Comparison of ENCODE assay signal across 22 cellular contexts in the genomic region with DNA sequence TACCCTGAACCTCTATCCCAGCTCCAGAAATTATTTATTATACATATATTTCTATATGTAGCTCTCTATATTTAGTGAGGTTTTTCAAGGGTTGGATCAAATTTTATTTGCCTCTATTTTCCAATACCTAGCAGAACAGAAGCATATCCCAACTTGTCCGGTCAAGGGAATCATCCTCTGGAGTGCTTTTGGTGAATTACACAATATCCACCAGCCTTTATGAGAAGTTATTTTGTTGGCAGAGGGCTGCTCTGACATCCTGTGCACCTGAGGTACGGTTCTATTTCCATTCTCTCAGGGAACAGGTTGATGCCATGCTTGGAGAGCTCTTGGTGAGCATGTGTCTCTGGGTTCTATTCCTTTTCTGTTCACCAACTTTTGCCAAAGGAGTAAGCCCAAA.
"Had no signal": no experiment of that assay in that cellular context is flagged by ENCODE, and none has a peak within 500 bp of the region (broad histone marks: within the 10 kb centered on the region; RNA-seq: fewer than 3 reads in every experiment).

No MANE protein-coding gene starts in this region.

- H3K36me3 ChIP-seq: colonic mucosa, esophagus muscularis mucosa, gastrocnemius medialis, heart right ventricle, left lung, lower lobe of right lung had no signal

- H3K27me3 ChIP-seq: colonic mucosa, esophagus muscularis mucosa, gastrocnemius medialis, heart right ventricle, left lung had no signal

- ATAC-seq: effector memory CD8-positive, alpha-beta T cell; gastrocnemius medialis; heart right ventricle; left cardiac atrium; left lung; left ventricle myocardium superior; lower lobe of right lung; mucosa of descending colon; naive thymus-derived CD8-positive, alpha-beta T cell had no signal

- DNase-seq: colonic mucosa; cortex of kidney; effector CD8-positive, alpha-beta T cell; effector memory CD8-positive, alpha-beta T cell; endodermal cell; foreskin melanocyte; gastrocnemius medialis; glutamatergic neuron; head of caudate nucleus; heart right ventricle; hippocampal formation; left cardiac atrium; left lung; left ventricle myocardium superior; lower lobe of right lung; mucosa of descending colon; naive B cell; naive thymus-derived CD8-positive, alpha-beta T cell had no signal

- H3K4me1 ChIP-seq: colonic mucosa, esophagus muscularis mucosa, gastrocnemius medialis, heart right ventricle, left lung, lower lobe of right lung had no signal

- FAIRE-seq: endometrium, islet of Langerhans, keratinocyte had no signal

- H3K27ac ChIP-seq: colonic mucosa, esophagus muscularis mucosa, gastrocnemius medialis, heart right ventricle, left lung, lower lobe of right lung had no signal

- H3K9me3 ChIP-seq: colonic mucosa, esophagus muscularis mucosa, gastrocnemius medialis, heart right ventricle, left lung, lower lobe of right lung had no signal

- H3K4me3 ChIP-seq: colonic mucosa, esophagus muscularis mucosa, gastrocnemius medialis, heart right ventricle, left lung, lower lobe of right lung, mucosa of descending colon had no signal
